8 cellular contexts compared by ENCODE assay signal in the genomic region with DNA sequence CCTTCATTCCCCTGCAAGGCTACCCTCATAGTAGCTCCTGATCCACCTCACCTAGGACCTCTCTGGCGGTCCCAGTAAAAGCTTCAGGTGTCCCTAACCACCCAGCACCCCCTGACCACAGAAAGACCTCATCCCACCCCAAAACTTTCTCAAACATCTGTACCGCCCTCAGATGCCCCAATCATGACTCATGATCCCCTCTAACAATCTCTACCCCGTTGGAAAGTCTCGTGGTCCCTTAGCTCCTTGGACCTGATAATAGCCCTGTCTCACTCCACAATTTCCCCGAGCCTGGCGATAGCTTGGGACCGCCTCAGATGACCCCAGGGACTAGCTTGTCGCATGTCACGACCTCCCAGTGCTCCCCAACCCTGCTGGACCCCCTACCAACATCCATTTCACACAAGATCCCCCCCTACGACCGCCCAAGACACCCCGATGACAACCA. TPM values are rescaled to one million over a fixed set of nuclear protein-coding genes. Genes with fewer than 3 reads are reported as not detected.
DNase-seq lines count a peak whose midpoint lies in the region; ATAC-seq, FAIRE-seq and TF ChIP-seq lines count a peak whose summit lies in the region.

No MANE protein-coding gene starts in this region.

- peaks cover 15% of the 10 kb centered on the region for H3K4me1 Mint-ChIP-seq in neural progenitor cell

- peaks cover 9% of the 10 kb centered on the region for H3K36me3 Mint-ChIP-seq in neural progenitor cell

- H3K27me3 ChIP-seq in Panc1 (ENCODE audit: control insufficient read depth, insufficient read depth, low read length): no peaks in the 10 kb centered on the region
- no peaks in the 10 kb centered on the region for H3K27me3 ChIP-seq in endocrine pancreas (ENCODE audit: control insufficient read depth, insufficient read depth, low read length)
- no peaks in the 10 kb centered on the region for H3K27me3 ChIP-seq in neural progenitor cell

- peaks cover 10% of the 10 kb centered on the region for H3F3A ChIP-seq in neural progenitor cell (ENCODE audit: low read depth)

- POLR2A ChIA-PET in Panc1 (lab: Charles Lee): no interaction called here

- peak overlapping the region; percentile 99 for H3K4me3 ChIP-seq in GM12875 (ENCODE audit: low read depth, low read length)
- peak overlapping the region; percentile 74 to 99 for H3K4me3 ChIP-seq in Panc1 (ENCODE audit: low read depth in 2 of 2, low read length in 2 of 2)
- peak overlapping the region; percentile 71 for H3K4me3 ChIP-seq in endocrine pancreas (ENCODE audit: control insufficient read depth, insufficient read depth, low read length)
- H3K4me3 ChIP-seq in neural progenitor cell: peak overlapping the region; percentile 73

- TF ChIP-seq CTCF in GM12875 (IDR thresholded peaks at IDR 0.05; ENCODE audit: borderline replicate concordance, insufficient read depth, low read depth, low read length) (no peak), Panc1 (IDR thresholded peaks at IDR 0.05) (no peak), neural progenitor cell (IDR thresholded peaks at IDR 0.05) (no peak), D721Med (IDR thresholded peaks at IDR 0.05; ENCODE audit: insufficient read depth, missing control alignments) (no peak)

- peak overlapping the region; percentile 99 for H3K9ac ChIP-seq in endocrine pancreas (ENCODE audit: control insufficient read depth, insufficient read depth, low read length)
- H3K9ac ChIP-seq in neural progenitor cell: peak overlapping the region; percentile 96

- intact Hi-C loops in Panc1 (cut with micrococcal nuclease; ENCODE audit: unreplicated experiment): no loop called here

- H3K4me1 ChIP-seq in Panc1 (ENCODE audit: control insufficient read depth, insufficient read depth, low read length) (no peaks in the 10 kb centered on the region), endocrine pancreas (ENCODE audit: control insufficient read depth, insufficient read depth, low read length) (no peaks in the 10 kb centered on the region), neural progenitor cell (peaks cover 5% of the 10 kb centered on the region)

- H4K20me1 ChIP-seq in neural progenitor cell (ENCODE audit: low read depth): peaks cover 26% of the 10 kb centered on the region

- CTCF ChIA-PET in Panc1 (lab: Charles Lee): interaction anchor here (1.2 kb wide), 1 partner anchor 99 kb away, joined by 6 read pairs; no protein-coding TSS in a partner anchor

- no peak for FAIRE-seq in D721Med (lab: Jason Lieb, UNC)

- BruUV-seq in Panc1 (replicated peaks; lab: Mats Ljungman, UMichigan): no TSS peak

- peak overlapping the region; percentile 92 for H3K4me2 ChIP-seq in neural progenitor cell

- H3K9me3 ChIP-seq in Panc1 (ENCODE audit: control insufficient read depth, insufficient read depth, low read depth, low read length) (no peaks in the 10 kb centered on the region), endocrine pancreas (ENCODE audit: control insufficient read depth, low read length) (no peaks in the 10 kb centered on the region), neural progenitor cell (ENCODE audit: low read depth) (no peaks in the 10 kb centered on the region)

- peak overlapping the region; percentile 91 for H3K27ac ChIP-seq in Panc1 (ENCODE audit: low read length)
- peak overlapping the region; percentile 51 for H3K27ac ChIP-seq in neural progenitor cell

- peak overlapping the region; percentile 84 for H2AFZ ChIP-seq in neural progenitor cell (replicated peaks)

- peaks cover 50% of the 10 kb centered on the region for H3K79me2 ChIP-seq in neural progenitor cell (ENCODE audit: low read depth)

- peak overlapping the region; percentile 99 for H3K4me3 Mint-ChIP-seq in neural progenitor cell

- H3K27ac Mint-ChIP-seq in neural progenitor cell: peak overlapping the region; percentile 97

- H3K27me3 Mint-ChIP-seq in neural progenitor cell (ENCODE audit: insufficient read depth, low read depth): peaks cover 2% of the 10 kb centered on the region

- no peak for ATAC-seq in Panc1
- ATAC-seq in GM21423 (IDR thresholded peaks at IDR 0.05; ENCODE audit: unreplicated experiment): no peak

- no peaks in the 10 kb centered on the region for H3K9me3 Mint-ChIP-seq in neural progenitor cell

- no peaks in the 10 kb centered on the region; the same call in 1 of the 2 replicates for H3K36me3 ChIP-seq in Panc1 (ENCODE audit: control insufficient read depth, insufficient read depth, low read length)
- no peaks in the 10 kb centered on the region for H3K36me3 ChIP-seq in endocrine pancreas (ENCODE audit: control insufficient read depth, insufficient read depth, low read length)
- no peaks in the 10 kb centered on the region for H3K36me3 ChIP-seq in neural progenitor cell

- in situ Hi-C loops in Panc1 (cut with HindIII; ENCODE audit: low pct_unique_long_range_greater_than_20kb, low sequenced_read_pairs): no loop called here

- DNase-seq in Panc1 (ENCODE audit: low read depth, low spot score): no peak
- no peak for DNase-seq in neural progenitor cell (ENCODE audit: low spot score)
- DNase-seq in DMS153 treated with DMSO at 0.1 percent for 48 hours (lab: John Stamatoyannopoulos, UW; ENCODE audit: unreplicated experiment): no peak
- no peak for DNase-seq in Kasumi-1 (lab: John Stamatoyannopoulos, UW)
- no peak for DNase-seq in D721Med (ENCODE audit: insufficient read length, low spot score)

RNA-seq across cellular contexts. Expression of gene NDUFA11, which starts 0.5 kb away (rescaled TPM):
- 242 TPM for total RNA-seq in Panc1 (2021; ENCODE audit: unreplicated experiment)
- 386 TPM for polyA plus RNA-seq in Panc1 (2012; ENCODE audit: insufficient read length)
- 102 and 197 TPM in 2 replicates for total RNA-seq in neural progenitor cell (ENCODE audit: low replicate concordance)

RNA-seq across cellular contexts. Expression of gene VMAC, which starts 1.6 kb away (rescaled TPM):
- total RNA-seq in Panc1 (2021; ENCODE audit: unreplicated experiment): 5.2 TPM
- 3.6 TPM for polyA plus RNA-seq in Panc1 (2012; ENCODE audit: insufficient read length)
- 4.6 and 6.8 TPM in 2 replicates for total RNA-seq in neural progenitor cell (ENCODE audit: low replicate concordance)

RNA-seq across cellular contexts. Expression of gene CAPS, which starts 11.0 kb away (rescaled TPM):
- 9.2 TPM for total RNA-seq in Panc1 (2021; ENCODE audit: unreplicated experiment)
- 9.1 TPM for polyA plus RNA-seq in Panc1 (2012; ENCODE audit: insufficient read length)
- total RNA-seq in neural progenitor cell (ENCODE audit: low replicate concordance): 2.2 and 12.4 TPM in 2 replicates

RNA-seq across cellular contexts. Expression of gene FUT5, which starts 32.7 kb away (rescaled TPM):
- total RNA-seq in Panc1 (2021; ENCODE audit: unreplicated experiment) (0.10 TPM), neural progenitor cell (ENCODE audit: low replicate concordance) (0.09 TPM in 1 of 2 replicates, not detected in the other)
- not detected for polyA plus RNA-seq in Panc1 (2012; ENCODE audit: insufficient read length)

RNA-seq across cellular contexts. Expression of gene FUT3, which starts 51.8 kb away (rescaled TPM):
- total RNA-seq in Panc1 (2021; ENCODE audit: unreplicated experiment) (0.36 TPM), neural progenitor cell (ENCODE audit: low replicate concordance) (0.34 TPM in 1 of 2 replicates, not detected in the other)
- not detected for polyA plus RNA-seq in Panc1 (2012; ENCODE audit: insufficient read length)
